Comparison of ENCODE assay signal across 1 cellular context in the genomic region with DNA sequence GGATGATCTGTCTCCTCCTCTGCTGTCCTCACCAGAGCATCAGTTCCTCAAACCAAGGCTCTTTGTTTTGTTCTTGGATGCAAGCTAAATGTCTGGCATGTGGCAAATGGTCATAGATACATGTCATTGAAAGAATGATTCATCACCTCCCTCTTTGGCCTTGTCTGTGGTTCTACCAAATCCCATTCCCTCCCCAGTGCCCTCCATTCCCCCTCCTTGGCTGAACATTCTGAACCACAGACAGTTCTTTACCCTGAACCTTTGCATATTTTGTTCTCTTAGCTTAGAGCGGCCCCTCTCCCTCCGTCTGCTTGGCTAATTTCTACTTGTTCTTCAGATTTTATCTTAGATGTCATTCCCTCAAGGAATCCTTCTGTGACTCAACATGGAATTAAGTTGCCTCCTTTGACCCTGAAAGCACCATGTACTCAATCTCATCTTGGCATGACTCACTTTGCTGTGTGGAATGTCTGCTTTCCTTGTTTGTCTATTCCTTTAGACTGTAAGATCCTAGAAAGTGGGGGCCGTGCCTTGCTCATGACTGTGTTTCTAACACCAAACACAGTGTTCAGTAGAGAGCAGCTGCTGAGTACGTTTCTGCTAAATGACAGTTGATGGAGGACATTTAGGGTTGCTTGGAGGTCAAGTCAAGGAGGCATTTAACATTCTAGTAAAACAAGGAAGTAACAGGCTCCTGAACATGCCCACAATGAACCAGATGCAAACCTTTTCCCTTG.
TF ChIP-seq lines count a peak whose summit lies in the region.

No MANE protein-coding gene starts in this region.

TF ChIP-seq in SK-N-SH treated with all-trans-retinoic acid at 6 μM for 48 hours, 23 proteins besides CTCF, POLR2A, EP300 and RAD21 (continued from another document):
- peak; percentile 58 for TF ChIP-seq TOX (CRISPR knock-in tag; IDR thresholded peaks at IDR 0.05; ENCODE audit: borderline replicate concordance)
- peak; percentile 81 for TF ChIP-seq ISL1 (CRISPR knock-in tag; IDR thresholded peaks at IDR 0.05)
- TF ChIP-seq OSR1 (CRISPR knock-in tag; IDR thresholded peaks at IDR 0.05) = no peak
- no peak for TF ChIP-seq ZNF70 (CRISPR knock-in tag; IDR thresholded peaks at IDR 0.05)
